Comparison of ENCODE assay signal across 17 cellular contexts in genomic region chr1:190479537-190479936, GRCh38. TPM values are rescaled to one million over a fixed set of nuclear protein-coding genes. Genes with fewer than 3 reads are reported as not detected.
DNase-seq lines count a peak whose midpoint lies in the region; ATAC-seq and TF ChIP-seq lines count a peak whose summit lies in the region.
"Had no signal": no experiment of that assay in that cellular context is flagged by ENCODE, and none has a peak within 500 bp of the region (broad histone marks: within the 10 kb centered on the region; RNA-seq: fewer than 3 reads in every experiment).

No MANE protein-coding gene starts in this region.

- CTCF ChIA-PET in A673 (lab: Charles Lee) = no interaction called here
- CTCF ChIA-PET in PC-9 (lab: Charles Lee) = no interaction called here

- H3K4me3 ChIP-seq in A673 (ENCODE audit: low read depth, low read length, poor library complexity, severe bottlenecking) (peak overlapping the region; percentile 56), HUES6 (ENCODE audit: low read depth, low read length) (peak overlapping the region; percentile 76), PC-9 (0 out of 2 replicates have a peak overlapping the region, but pooled peaks have one; percentile 44), iPS-11a (ENCODE audit: low read depth, low read length) (peak overlapping the region; percentile 79)

- H3K27ac ChIP-seq in A673 (ENCODE audit: low read depth, low read length, poor library complexity, severe bottlenecking) = no peak overlapping the region
- no peak overlapping the region for H3K27ac ChIP-seq in HUES6 (ENCODE audit: low read depth, low read length)
- no peak overlapping the region for H3K27ac ChIP-seq in PC-9
- no peak overlapping the region for H3K27ac ChIP-seq in foreskin keratinocyte
- H3K27ac ChIP-seq: coronary artery, gastrocnemius medialis, upper lobe of left lung had no signal

- no peaks in the 10 kb centered on the region for H3F3A ChIP-seq in PC-9 (ENCODE audit: insufficient read depth, low read depth)

- H3K27me3 ChIP-seq in A673 (replicated peaks; ENCODE audit: insufficient read depth, low read depth, low read length, poor library complexity) = no peaks in the 10 kb centered on the region
- H3K27me3 ChIP-seq in HUES6 (ENCODE audit: control insufficient read depth, insufficient read depth, low read length) = peaks cover 54% of the 10 kb centered on the region
- H3K27me3 ChIP-seq in PC-9 (ENCODE audit: insufficient read depth, low read depth) = no peaks in the 10 kb centered on the region
- peaks cover 50% of the 10 kb centered on the region for H3K27me3 ChIP-seq in foreskin keratinocyte
- H3K27me3 ChIP-seq: upper lobe of left lung had no signal

- H3K36me3 ChIP-seq in A673 (ENCODE audit: insufficient read depth, low read length, poor library complexity, severe bottlenecking) = no peaks in the 10 kb centered on the region
- H3K36me3 ChIP-seq in HUES6 (ENCODE audit: control insufficient read depth, insufficient read depth, low read length) = no peaks in the 10 kb centered on the region
- no peaks in the 10 kb centered on the region for H3K36me3 ChIP-seq in PC-9 (ENCODE audit: low read depth)
- H3K36me3 ChIP-seq: gastrocnemius medialis, sigmoid colon, upper lobe of left lung had no signal

- H3K4me2 ChIP-seq in PC-9 = no peak overlapping the region

- H3K9me3 ChIP-seq in A673 (ENCODE audit: low read depth, low read length, poor library complexity, severe bottlenecking) (no peaks in the 10 kb centered on the region), HUES6 (ENCODE audit: control insufficient read depth, insufficient read depth, low read depth, low read length) (no peaks in the 10 kb centered on the region), PC-9 (ENCODE audit: insufficient read depth, low read depth) (no peaks in the 10 kb centered on the region)
- H3K9me3 ChIP-seq: gastrocnemius medialis, sigmoid colon, upper lobe of left lung had no signal

- peak; percentile 34; the same call in 1 of the 2 replicates for TF ChIP-seq CTCF in A673 (conservative IDR thresholded peaks at IDR 0.05; ENCODE audit: low read depth, low read length)
- TF ChIP-seq CTCF in PC-9 (conservative IDR thresholded peaks at IDR 0.05) = no peak
- TF ChIP-seq CTCF in foreskin keratinocyte (conservative IDR thresholded peaks at IDR 0.05) = no peak

- no peaks in the 10 kb centered on the region for H4K20me1 ChIP-seq in PC-9 (ENCODE audit: insufficient read depth)

- no peak overlapping the region for H2AFZ ChIP-seq in PC-9

- H3K9ac ChIP-seq in HUES6 (ENCODE audit: low read length) = no peak overlapping the region

- POLR2A ChIA-PET in A673 (lab: Charles Lee; ENCODE audit: low non-redundant PET) (no interaction called here), PC-9 (lab: Charles Lee; ENCODE audit: unreplicated experiment) (no interaction called here)

- no peaks in the 10 kb centered on the region for H3K9me2 ChIP-seq in PC-9 (ENCODE audit: insufficient read depth)

- no peak for ATAC-seq in stimulated activated naive CD8-positive, alpha-beta T cell treated with anti-CD3 and anti-CD28 coated beads, Interleukin-15, Interleukin-2, amounts not matched to agents 100 U/mL and 50 U/mL, for 24 hours
- ATAC-seq in foreskin keratinocyte (no peak), HG03095 (IDR thresholded peaks at IDR 0.05; ENCODE audit: unreplicated experiment) (no peak)
- ATAC-seq: gastrocnemius medialis had no signal

- no peaks in the 10 kb centered on the region for H3K79me2 ChIP-seq in PC-9 (ENCODE audit: low read depth)

- intact Hi-C loops in A673 (cut with micrococcal nuclease; ENCODE audit: unreplicated experiment) = no loop called here
- intact Hi-C loops in PC-9 (cut with micrococcal nuclease; ENCODE audit: unreplicated experiment) = no loop called here

- DNase-seq in A673 (ENCODE audit: low spot score) = peak; percentile 61
- DNase-seq in PC-9 = no peak
- DNase-seq in GOT3 (lab: John Stamatoyannopoulos, UW) = no peak
- DNase-seq in stimulated activated naive CD8-positive, alpha-beta T cell treated with anti-CD3 and anti-CD28 coated beads, Interleukin-15, Interleukin-2, amounts not matched to agents 100 U/mL and 50 U/mL, for 24 hours = no peak
- DNase-seq in foreskin keratinocyte = no peak
- DNase-seq: activated CD4-positive, alpha-beta memory T cell treated with anti-CD3 and anti-CD28 coated beads, Interleukin-2, amount 10 ng/mL, durations not matched to agents 7 days and 5 days; gastrocnemius medialis; NCI-H510A; sigmoid colon; upper lobe of left lung had no signal

- H3K4me1 ChIP-seq in A673 (ENCODE audit: insufficient read depth, low read length, poor library complexity, severe bottlenecking) (peaks cover 15% of the 10 kb centered on the region), HUES6 (ENCODE audit: control insufficient read depth, insufficient read depth, low read length) (peaks cover 14% of the 10 kb centered on the region), PC-9 (replicated peaks; ENCODE audit: insufficient read depth) (no peaks in the 10 kb centered on the region), foreskin keratinocyte (no peaks in the 10 kb centered on the region)

- BruUV-seq in A673 (replicated peaks; lab: Mats Ljungman, UMichigan) = no TSS peak
- BruUV-seq in PC-9 (replicated peaks; lab: Mats Ljungman, UMichigan) = no TSS peak

RNA-seq across cellular contexts. Expression of gene BRINP3, which starts 1.9 kb away (rescaled TPM):
- total RNA-seq in A673 (2021) (0.76 TPM in 1 of 2 replicates, not detected in the other), PC-9 (2021) (not detected in 2 replicates), foreskin keratinocyte (not detected in 2 replicates)
- not detected in 2 replicates for polyA plus RNA-seq in foreskin keratinocyte
- total RNA-seq: activated CD4-positive, alpha-beta memory T cell treated with anti-CD3 and anti-CD28 coated beads, Interleukin-2, amount 10 ng/mL, durations not matched to agents 7 days and 5 days; lung microvascular endothelial cell had no signal
- polyA plus RNA-seq: BJ, IgD-negative memory B cell had no signal
